20 cellular contexts compared by ENCODE assay signal in genomic region chr17:67425571-67426160, GRCh38. TPM values are rescaled to one million over a fixed set of nuclear protein-coding genes. Genes with fewer than 3 reads are reported as not detected.
DNase-seq lines count a peak whose midpoint lies in the region; ATAC-seq, FAIRE-seq and TF ChIP-seq lines count a peak whose summit lies in the region.
"Had no signal": no experiment of that assay in that cellular context is flagged by ENCODE, and none has a peak within 500 bp of the region (broad histone marks: within the 10 kb centered on the region; RNA-seq: fewer than 3 reads in every experiment).

No MANE protein-coding gene starts in this region.

- peaks cover 70% of the 10 kb centered on the region for H3K4me1 Mint-ChIP-seq in activated CD8-positive, alpha-beta T cell treated with anti-CD3 and anti-CD28 coated beads for 36 hours (ENCODE audit: low read depth)
- peaks cover 67% of the 10 kb centered on the region for H3K4me1 Mint-ChIP-seq in activated CD8-positive, alpha-beta T cell treated with anti-CD3 and anti-CD28 coated beads, Interleukin-2, amount 10 ng/mL, durations not matched to agents 7 days and 5 days (ENCODE audit: low read depth)
- peaks cover 82% of the 10 kb centered on the region for H3K4me1 Mint-ChIP-seq in CD4-positive, alpha-beta T cell (ENCODE audit: low read depth)
- peaks cover 68 to 79% (median 79%) of the 10 kb centered on the region in 3 donors for H3K4me1 Mint-ChIP-seq in T-cell
- peaks cover 41 to 50% of the 10 kb centered on the region in 2 donors for H3K4me1 Mint-ChIP-seq in effector memory CD8-positive, alpha-beta T cell (ENCODE audit: low read depth in 2 of 2)

- CTCF ChIA-PET in activated CD8-positive, alpha-beta T cell treated with anti-CD3 and anti-CD28 coated beads for 36 hours (lab: Charles Lee): interaction anchor here (1.1 to 2.7 kb wide), 3 partner anchors 38 to 47 kb away, joined by 3 to 9 read pairs (median 8); no protein-coding TSS in a partner anchor
- CTCF ChIA-PET in activated CD8-positive, alpha-beta T cell treated with anti-CD3 and anti-CD28 coated beads, Interleukin-2, amount 10 ng/mL, durations not matched to agents 7 days and 5 days (lab: Charles Lee): interaction anchor here (1.2 to 1.4 kb wide), 3 partner anchors 47 to 50 kb away, joined by 3 to 10 read pairs (median 5); no protein-coding TSS in a partner anchor
- CTCF ChIA-PET in CD4-positive, alpha-beta T cell (lab: Charles Lee): no interaction called here
- CTCF ChIA-PET in T-cell (lab: Charles Lee): interaction anchor here in 1 of 2 donors (0.6 kb wide), 1 partner anchor 50 kb away, joined by 3 read pairs; no protein-coding TSS in a partner anchor

- no peak for FAIRE-seq in H54 (lab: Jason Lieb, UNC)
- FAIRE-seq: A204.1, G401.6, GM12892, GM19239 had no signal

- no peak for TF ChIP-seq CTCF in activated CD8-positive, alpha-beta T cell treated with anti-CD3 and anti-CD28 coated beads for 36 hours (IDR thresholded peaks at IDR 0.05)
- TF ChIP-seq CTCF in CD4-positive, alpha-beta T cell (IDR thresholded peaks at IDR 0.05): no peak

- peak overlapping the region; percentile 25 for H3K27ac Mint-ChIP-seq in activated CD8-positive, alpha-beta T cell treated with anti-CD3 and anti-CD28 coated beads for 36 hours
- H3K27ac Mint-ChIP-seq in activated CD8-positive, alpha-beta T cell treated with anti-CD3 and anti-CD28 coated beads, Interleukin-2, amount 10 ng/mL, durations not matched to agents 7 days and 5 days: no peak overlapping the region
- H3K27ac Mint-ChIP-seq in CD4-positive, alpha-beta T cell: peak overlapping the region; percentile 87
- H3K27ac Mint-ChIP-seq in T-cell: peak overlapping the region; percentile 95 to 96
- H3K27ac Mint-ChIP-seq in effector memory CD8-positive, alpha-beta T cell: peak overlapping the region; percentile 75 to 96

- H3K27me3 Mint-ChIP-seq in activated CD8-positive, alpha-beta T cell treated with anti-CD3 and anti-CD28 coated beads for 36 hours: no peaks in the 10 kb centered on the region
- no peaks in the 10 kb centered on the region for H3K27me3 Mint-ChIP-seq in activated CD8-positive, alpha-beta T cell treated with anti-CD3 and anti-CD28 coated beads, Interleukin-2, amount 10 ng/mL, durations not matched to agents 7 days and 5 days (ENCODE audit: low read depth)
- no peaks in the 10 kb centered on the region for H3K27me3 Mint-ChIP-seq in CD4-positive, alpha-beta T cell
- H3K27me3 Mint-ChIP-seq in T-cell: no peaks in the 10 kb centered on the region
- H3K27me3 Mint-ChIP-seq in effector memory CD8-positive, alpha-beta T cell: no peaks in the 10 kb centered on the region

- no peak for ATAC-seq in activated CD8-positive, alpha-beta T cell treated with anti-CD3 and anti-CD28 coated beads for 36 hours
- no peak for ATAC-seq in activated CD8-positive, alpha-beta T cell treated with anti-CD3 and anti-CD28 coated beads, Interleukin-2, amount 10 ng/mL, durations not matched to agents 7 days and 5 days
- ATAC-seq in CD4-positive, alpha-beta T cell (ENCODE audit: poor library complexity): no peak
- ATAC-seq in T-cell (replicated peaks in 1 of 4) (no peak), esophagus mucosa (no peak)
- no peak for ATAC-seq in effector memory CD8-positive, alpha-beta T cell (replicated peaks)
- ATAC-seq: Panc1 had no signal

- H3K4me3 Mint-ChIP-seq in activated CD8-positive, alpha-beta T cell treated with anti-CD3 and anti-CD28 coated beads for 36 hours: no peak overlapping the region
- no peak overlapping the region for H3K4me3 Mint-ChIP-seq in activated CD8-positive, alpha-beta T cell treated with anti-CD3 and anti-CD28 coated beads, Interleukin-2, amount 10 ng/mL, durations not matched to agents 7 days and 5 days
- H3K4me3 Mint-ChIP-seq in CD4-positive, alpha-beta T cell: no peak overlapping the region
- peak overlapping the region in 1 of 3 donors; percentile 30 for H3K4me3 Mint-ChIP-seq in T-cell
- H3K4me3 Mint-ChIP-seq in effector memory CD8-positive, alpha-beta T cell: no peak overlapping the region

- no peak overlapping the region for H3K27ac ChIP-seq in CD4-positive, alpha-beta T cell (ENCODE audit: low read depth, low read length)

- POLR2A ChIA-PET in activated CD8-positive, alpha-beta T cell treated with anti-CD3 and anti-CD28 coated beads for 36 hours (lab: Charles Lee): interaction anchor here (1.3 kb wide), 1 partner anchor 15 kb away, joined by 3 read pairs; no protein-coding TSS in a partner anchor
- POLR2A ChIA-PET in activated CD8-positive, alpha-beta T cell treated with anti-CD3 and anti-CD28 coated beads, Interleukin-2, amount 10 ng/mL, durations not matched to agents 7 days and 5 days (lab: Charles Lee): interaction anchor here (1.3 kb wide), 1 partner anchor 16 kb away, joined by 5 read pairs; no protein-coding TSS in a partner anchor
- POLR2A ChIA-PET in CD4-positive, alpha-beta T cell (lab: Charles Lee): interaction anchor here (1.0 to 1.4 kb wide), 3 partner anchors 15 to 47 kb away, joined by 3 to 6 read pairs (median 5); no protein-coding TSS in a partner anchor
- POLR2A ChIA-PET in T-cell (lab: Charles Lee): no interaction called here

- no peak for TF ChIP-seq POLR2A in H54 (IDR thresholded peaks at IDR 0.05; ENCODE audit: low read depth, low read length)

- peaks cover 3% of the 10 kb centered on the region for H3K9me3 Mint-ChIP-seq in activated CD8-positive, alpha-beta T cell treated with anti-CD3 and anti-CD28 coated beads for 36 hours
- H3K9me3 Mint-ChIP-seq in activated CD8-positive, alpha-beta T cell treated with anti-CD3 and anti-CD28 coated beads, Interleukin-2, amount 10 ng/mL, durations not matched to agents 7 days and 5 days (ENCODE audit: insufficient read depth): no peaks in the 10 kb centered on the region
- no peaks in the 10 kb centered on the region for H3K9me3 Mint-ChIP-seq in CD4-positive, alpha-beta T cell
- H3K9me3 Mint-ChIP-seq in T-cell: no peaks in the 10 kb centered on the region
- H3K9me3 Mint-ChIP-seq in effector memory CD8-positive, alpha-beta T cell: no peaks in the 10 kb centered on the region

- DNase-seq in activated CD8-positive, alpha-beta T cell treated with anti-CD3 and anti-CD28 coated beads for 36 hours: no peak
- DNase-seq in activated CD8-positive, alpha-beta T cell treated with anti-CD3 and anti-CD28 coated beads, Interleukin-2, amount 10 ng/mL, durations not matched to agents 7 days and 5 days: no peak
- no peak for DNase-seq in CD4-positive, alpha-beta T cell
- DNase-seq in T-cell: no peak
- no peak for DNase-seq in effector memory CD8-positive, alpha-beta T cell
- DNase-seq in T1000 (lab: John Stamatoyannopoulos, UW): no peak
- DNase-seq in H54 (ENCODE audit: insufficient read length, low spot score): no peak
- DNase-seq: C1 segment of cervical spinal cord, DMS79 treated with DMSO at 0.1 percent for 48 hours, Kasumi-1, NCI-H1417, NCI-H2029, NCI-H2171 treated with DMSO at 0.1 percent for 48 hours, SHP77 had no signal

- H3K27me3 ChIP-seq in CD4-positive, alpha-beta T cell (ENCODE audit: control insufficient read depth, insufficient read depth, low read length): no peaks in the 10 kb centered on the region

- peaks cover 20% of the 10 kb centered on the region for H3K36me3 Mint-ChIP-seq in activated CD8-positive, alpha-beta T cell treated with anti-CD3 and anti-CD28 coated beads for 36 hours (ENCODE audit: low read depth)
- peaks cover 47% of the 10 kb centered on the region for H3K36me3 Mint-ChIP-seq in activated CD8-positive, alpha-beta T cell treated with anti-CD3 and anti-CD28 coated beads, Interleukin-2, amount 10 ng/mL, durations not matched to agents 7 days and 5 days (ENCODE audit: low read depth)
- H3K36me3 Mint-ChIP-seq in CD4-positive, alpha-beta T cell (ENCODE audit: low read depth): peaks cover 22% of the 10 kb centered on the region
- peaks cover 32% of the 10 kb centered on the region for H3K36me3 Mint-ChIP-seq in T-cell
- peaks cover 11% of the 10 kb centered on the region for H3K36me3 Mint-ChIP-seq in effector memory CD8-positive, alpha-beta T cell (ENCODE audit: insufficient read depth)

- intact Hi-C loops in activated CD8-positive, alpha-beta T cell treated with anti-CD3 and anti-CD28 coated beads for 36 hours (cut with micrococcal nuclease): no loop called here
- intact Hi-C loops in CD4-positive, alpha-beta T cell (cut with DNase I, micrococcal nuclease): loop anchor here in 1 of 2 experiments (10.0 kb wide), 1 partner anchor 49 kb away; no protein-coding TSS in a partner anchor

- H3K9me3 ChIP-seq in CD4-positive, alpha-beta T cell (ENCODE audit: control insufficient read depth, low read length): no peaks in the 10 kb centered on the region

RNA-seq across cellular contexts. Expression of gene PITPNC1, which starts 48.6 kb away (rescaled TPM):
- total RNA-seq in activated CD8-positive, alpha-beta T cell treated with anti-CD3 and anti-CD28 coated beads for 36 hours: 10 to 100 TPM; 51.8 to 56.3 TPM
- total RNA-seq in activated CD8-positive, alpha-beta T cell treated with anti-CD3 and anti-CD28 coated beads, Interleukin-2, amount 10 ng/mL, durations not matched to agents 7 days and 5 days: 10 to 100 TPM; 74.0 to 76.5 TPM
- total RNA-seq in CD4-positive, alpha-beta T cell: 10 to 100 TPM; 80.2 to 83.4 TPM
- total RNA-seq in T-cell (100 to 1,000 TPM in 3 of 5 donors, 10 to 100 TPM in 2; 82.6 to 132 (median 111) TPM), esophagus mucosa (16.0 TPM)

RNA-seq across cellular contexts. Expression of gene PSMD12, which starts 59.3 kb away (rescaled TPM):
- total RNA-seq in activated CD8-positive, alpha-beta T cell treated with anti-CD3 and anti-CD28 coated beads for 36 hours: 10 to 100 TPM; 80.9 to 89.1 TPM
- total RNA-seq in activated CD8-positive, alpha-beta T cell treated with anti-CD3 and anti-CD28 coated beads, Interleukin-2, amount 10 ng/mL, durations not matched to agents 7 days and 5 days: 10 to 100 TPM; 49.4 to 53.9 TPM
- total RNA-seq in CD4-positive, alpha-beta T cell: 10 to 100 TPM; 49.3 to 52.5 TPM
- 10 to 100 TPM; 28.1 to 49.9 (median 37.7) TPM for total RNA-seq in T-cell
- 40.3 TPM for total RNA-seq in esophagus mucosa

Comparison
In these comparisons a context has a peak if more than half of its experiments do, and no peak if none do; other contexts are left out.
1. POLR2A ChIA-PET loops: an anchor here in activated CD8-positive, alpha-beta T cell treated with anti-CD3 and anti-CD28 coated beads for 36 hours (1.3 kb wide), activated CD8-positive, alpha-beta T cell treated with anti-CD3 and anti-CD28 coated beads, Interleukin-2, amount 10 ng/mL, durations not matched to agents 7 days and 5 days (1.3 kb wide) and CD4-positive, alpha-beta T cell (1.0 to 1.4 kb wide); none called in T-cell.